ENCODE assay signal across 1 cellular context in the genomic region with DNA sequence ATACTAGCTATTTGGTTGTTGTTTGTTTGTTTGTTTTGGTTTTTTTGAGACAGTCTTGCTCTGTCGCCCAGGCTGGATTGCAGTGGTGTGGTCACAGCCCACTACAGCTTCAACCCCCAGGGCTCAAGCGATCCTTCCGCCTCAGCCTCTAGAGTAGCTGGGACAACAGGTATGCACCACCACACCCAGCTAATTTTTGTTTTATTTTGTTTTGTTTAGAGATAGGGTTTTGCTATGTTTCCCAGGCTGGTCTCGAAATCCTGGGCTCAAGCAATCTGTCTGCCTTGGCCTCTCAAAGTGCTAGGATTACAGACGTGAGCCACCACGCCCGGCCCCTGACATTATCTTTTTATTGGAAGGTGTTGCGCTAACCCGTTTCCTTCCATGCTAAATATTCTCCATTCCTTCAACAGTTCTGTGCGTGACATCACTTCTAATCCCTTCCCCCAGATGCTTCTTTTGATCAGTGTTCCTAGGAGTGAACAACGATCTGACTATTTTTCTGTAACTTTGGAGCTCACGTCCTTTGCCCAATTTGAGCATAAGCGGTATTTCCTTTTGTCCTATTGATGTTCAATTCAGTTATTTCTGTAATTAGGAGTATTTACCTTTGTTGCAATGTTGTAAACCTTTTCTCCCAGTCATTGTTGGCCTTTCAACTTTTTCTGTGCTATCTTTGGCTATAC.
TF ChIP-seq lines count a peak whose summit lies in the region.

No MANE protein-coding gene starts in this region.

TF ChIP-seq in HepG2, 621 proteins besides CTCF, POLR2A, EP300 and RAD21 (continued from another document and continues in another):
- TF ChIP-seq ZNF362 (CRISPR knock-in tag; IDR thresholded peaks at IDR 0.05; ENCODE audit: borderline replicate concordance): peak; percentile 83; the same call in 1 of the 2 replicates
- TF ChIP-seq NFKB2 (CRISPR knock-in tag; IDR thresholded peaks at IDR 0.05; ENCODE audit: borderline replicate concordance): no peak
- no peak for TF ChIP-seq CAMTA2 (CRISPR knock-in tag; IDR thresholded peaks at IDR 0.05; ENCODE audit: borderline replicate concordance)
- TF ChIP-seq ZMAT3 (CRISPR knock-in tag; conservative IDR thresholded peaks at IDR 0.05): 0 out of 2 replicates have a peak, but pooled peaks have one; percentile 52
- no peak for TF ChIP-seq ZBTB7B (CRISPR knock-in tag; IDR thresholded peaks at IDR 0.05)
- TF ChIP-seq IRX3 (CRISPR knock-in tag; IDR thresholded peaks at IDR 0.05; ENCODE audit: borderline replicate concordance, low read depth): no peak
- no peak for TF ChIP-seq ZNF678 (CRISPR knock-in tag; IDR thresholded peaks at IDR 0.05)
- TF ChIP-seq ZNF691 (CRISPR knock-in tag; IDR thresholded peaks at IDR 0.05; ENCODE audit: borderline replicate concordance, low read depth): no peak
- no peak for TF ChIP-seq SMAD9 (CRISPR knock-in tag; IDR thresholded peaks at IDR 0.05)
- TF ChIP-seq ZNF572 (CRISPR knock-in tag; IDR thresholded peaks at IDR 0.05): no peak
- TF ChIP-seq SMAD3 (CRISPR knock-in tag; IDR thresholded peaks at IDR 0.05): 0 out of 2 replicates have a peak, but pooled peaks have one; percentile 53
- peak; percentile 40; the same call in 1 of the 2 replicates for TF ChIP-seq GZF1 (CRISPR knock-in tag; IDR thresholded peaks at IDR 0.05)
- TF ChIP-seq ZSCAN12 (CRISPR knock-in tag; IDR thresholded peaks at IDR 0.05): no peak
- TF ChIP-seq TCF12 (IDR thresholded peaks at IDR 0.05): no peak
- TF ChIP-seq TCF12 (CRISPR knock-in tag; IDR thresholded peaks at IDR 0.05): no peak
- TF ChIP-seq REST (IDR thresholded peaks at IDR 0.05; ENCODE audit: borderline replicate concordance in 1 of 2, low read depth in 1 of 2, low read length in 2 of 2): no peak
- no peak for TF ChIP-seq CENPX (CRISPR knock-in tag; IDR thresholded peaks at IDR 0.05)
- 0 out of 2 replicates have a peak, but pooled peaks have one; percentile 64 for TF ChIP-seq RFXAP (CRISPR knock-in tag; IDR thresholded peaks at IDR 0.05; ENCODE audit: borderline replicate concordance)
- TF ChIP-seq TRIM24 (CRISPR knock-in tag; IDR thresholded peaks at IDR 0.05): no peak
- TF ChIP-seq, protein P1, sequence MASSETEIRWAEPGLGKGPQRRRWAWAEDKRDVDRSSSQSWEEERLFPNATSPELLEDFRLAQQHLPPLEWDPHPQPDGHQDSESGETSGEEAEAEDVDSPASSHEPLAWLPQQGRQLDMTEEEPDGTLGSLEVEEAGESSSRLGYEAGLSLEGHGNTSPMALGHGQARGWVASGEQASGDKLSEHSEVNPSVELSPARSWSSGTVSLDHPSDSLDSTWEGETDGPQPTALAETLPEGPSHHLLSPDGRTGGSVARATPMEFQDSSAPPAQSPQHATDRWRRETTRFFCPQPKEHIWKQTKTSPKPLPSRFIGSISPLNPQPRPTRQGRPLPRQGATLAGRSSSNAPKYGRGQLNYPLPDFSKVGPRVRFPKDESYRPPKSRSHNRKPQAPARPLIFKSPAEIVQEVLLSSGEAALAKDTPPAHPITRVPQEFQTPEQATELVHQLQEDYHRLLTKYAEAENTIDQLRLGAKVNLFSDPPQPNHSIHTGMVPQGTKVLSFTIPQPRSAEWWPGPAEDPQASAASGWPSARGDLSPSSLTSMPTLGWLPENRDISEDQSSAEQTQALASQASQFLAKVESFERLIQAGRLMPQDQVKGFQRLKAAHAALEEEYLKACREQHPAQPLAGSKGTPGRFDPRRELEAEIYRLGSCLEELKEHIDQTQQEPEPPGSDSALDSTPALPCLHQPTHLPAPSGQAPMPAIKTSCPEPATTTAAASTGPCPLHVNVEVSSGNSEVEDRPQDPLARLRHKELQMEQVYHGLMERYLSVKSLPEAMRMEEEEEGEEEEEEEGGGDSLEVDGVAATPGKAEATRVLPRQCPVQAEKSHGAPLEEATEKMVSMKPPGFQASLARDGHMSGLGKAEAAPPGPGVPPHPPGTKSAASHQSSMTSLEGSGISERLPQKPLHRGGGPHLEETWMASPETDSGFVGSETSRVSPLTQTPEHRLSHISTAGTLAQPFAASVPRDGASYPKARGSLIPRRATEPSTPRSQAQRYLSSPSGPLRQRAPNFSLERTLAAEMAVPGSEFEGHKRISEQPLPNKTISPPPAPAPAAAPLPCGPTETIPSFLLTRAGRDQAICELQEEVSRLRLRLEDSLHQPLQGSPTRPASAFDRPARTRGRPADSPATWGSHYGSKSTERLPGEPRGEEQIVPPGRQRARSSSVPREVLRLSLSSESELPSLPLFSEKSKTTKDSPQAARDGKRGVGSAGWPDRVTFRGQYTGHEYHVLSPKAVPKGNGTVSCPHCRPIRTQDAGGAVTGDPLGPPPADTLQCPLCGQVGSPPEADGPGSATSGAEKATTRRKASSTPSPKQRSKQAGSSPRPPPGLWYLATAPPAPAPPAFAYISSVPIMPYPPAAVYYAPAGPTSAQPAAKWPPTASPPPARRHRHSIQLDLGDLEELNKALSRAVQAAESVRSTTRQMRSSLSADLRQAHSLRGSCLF (CRISPR knock-in tag; IDR thresholded peaks at IDR 0.05; ENCODE audit: borderline replicate concordance): no peak
- no peak for TF ChIP-seq ARNT (IDR thresholded peaks at IDR 0.05)
- TF ChIP-seq, protein P2, sequence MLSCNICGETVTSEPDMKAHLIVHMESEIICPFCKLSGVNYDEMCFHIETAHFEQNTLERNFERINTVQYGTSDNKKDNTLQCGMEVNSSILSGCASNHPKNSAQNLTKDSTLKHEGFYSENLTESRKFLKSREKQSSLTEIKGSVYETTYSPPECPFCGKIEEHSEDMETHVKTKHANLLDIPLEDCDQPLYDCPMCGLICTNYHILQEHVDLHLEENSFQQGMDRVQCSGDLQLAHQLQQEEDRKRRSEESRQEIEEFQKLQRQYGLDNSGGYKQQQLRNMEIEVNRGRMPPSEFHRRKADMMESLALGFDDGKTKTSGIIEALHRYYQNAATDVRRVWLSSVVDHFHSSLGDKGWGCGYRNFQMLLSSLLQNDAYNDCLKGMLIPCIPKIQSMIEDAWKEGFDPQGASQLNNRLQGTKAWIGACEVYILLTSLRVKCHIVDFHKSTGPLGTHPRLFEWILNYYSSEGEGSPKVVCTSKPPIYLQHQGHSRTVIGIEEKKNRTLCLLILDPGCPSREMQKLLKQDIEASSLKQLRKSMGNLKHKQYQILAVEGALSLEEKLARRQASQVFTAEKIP (CRISPR knock-in tag; IDR thresholded peaks at IDR 0.05; ENCODE audit: borderline replicate concordance): no peak
- TF ChIP-seq ZNF333 (CRISPR knock-in tag; IDR thresholded peaks at IDR 0.05; ENCODE audit: borderline replicate concordance): no peak
- no peak for TF ChIP-seq SRSF9 (IDR thresholded peaks at IDR 0.05; ENCODE audit: borderline replicate concordance, insufficient read depth, low read depth, low read length, poor library complexity, severe bottlenecking)
- no peak for TF ChIP-seq HNRNPK (IDR thresholded peaks at IDR 0.05; ENCODE audit: low read depth, low read length, poor library complexity, severe bottlenecking)
- peak; percentile 87; the same call in 1 of the 2 replicates for TF ChIP-seq ETV5 (CRISPR knock-in tag; IDR thresholded peaks at IDR 0.05; ENCODE audit: borderline replicate concordance)
- no peak for TF ChIP-seq CCDC6 (CRISPR knock-in tag; IDR thresholded peaks at IDR 0.05)
- peak; percentile 67; the same call in 1 of the 2 replicates for TF ChIP-seq ZNF264 (CRISPR knock-in tag; IDR thresholded peaks at IDR 0.05)
- no peak for TF ChIP-seq NFIB (CRISPR knock-in tag; IDR thresholded peaks at IDR 0.05; ENCODE audit: borderline replicate concordance)
- TF ChIP-seq JUND (CRISPR knock-in tag; IDR thresholded peaks at IDR 0.05): peak; percentile 60; the same call in 1 of the 2 replicates
- no peak for TF ChIP-seq CBX5 (CRISPR knock-in tag; IDR thresholded peaks at IDR 0.05; ENCODE audit: borderline replicate concordance)
- TF ChIP-seq MYC (CRISPR knock-in tag; IDR thresholded peaks at IDR 0.05; ENCODE audit: borderline replicate concordance): peak; percentile 23; the same call in 1 of the 2 replicates
- TF ChIP-seq ZNF746 (CRISPR knock-in tag; IDR thresholded peaks at IDR 0.05): peak; percentile 40; the same call in 1 of the 2 replicates
- no peak for TF ChIP-seq ZNF564 (CRISPR knock-in tag; IDR thresholded peaks at IDR 0.05)
- no peak for TF ChIP-seq ZC3H4 (CRISPR knock-in tag; IDR thresholded peaks at IDR 0.05; ENCODE audit: borderline replicate concordance)
- no peak; the same call in 1 of the 2 replicates for TF ChIP-seq SMARCE1 (IDR thresholded peaks at IDR 0.05; ENCODE audit: borderline replicate concordance)
- TF ChIP-seq FOXJ3 (CRISPR knock-in tag; IDR thresholded peaks at IDR 0.05; ENCODE audit: borderline replicate concordance): peak; percentile 90; the same call in 1 of the 2 replicates
- no peak for TF ChIP-seq ARID2 (CRISPR knock-in tag; IDR thresholded peaks at IDR 0.05; ENCODE audit: borderline replicate concordance)
- TF ChIP-seq ZMAT5 (CRISPR knock-in tag; IDR thresholded peaks at IDR 0.05; ENCODE audit: borderline replicate concordance, low read depth): no peak
- TF ChIP-seq MIER3 (CRISPR knock-in tag; IDR thresholded peaks at IDR 0.05; ENCODE audit: borderline replicate concordance): peak; percentile 66; the same call in 1 of the 2 replicates
- TF ChIP-seq, protein P3, sequence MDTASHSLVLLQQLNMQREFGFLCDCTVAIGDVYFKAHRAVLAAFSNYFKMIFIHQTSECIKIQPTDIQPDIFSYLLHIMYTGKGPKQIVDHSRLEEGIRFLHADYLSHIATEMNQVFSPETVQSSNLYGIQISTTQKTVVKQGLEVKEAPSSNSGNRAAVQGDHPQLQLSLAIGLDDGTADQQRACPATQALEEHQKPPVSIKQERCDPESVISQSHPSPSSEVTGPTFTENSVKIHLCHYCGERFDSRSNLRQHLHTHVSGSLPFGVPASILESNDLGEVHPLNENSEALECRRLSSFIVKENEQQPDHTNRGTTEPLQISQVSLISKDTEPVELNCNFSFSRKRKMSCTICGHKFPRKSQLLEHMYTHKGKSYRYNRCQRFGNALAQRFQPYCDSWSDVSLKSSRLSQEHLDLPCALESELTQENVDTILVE (CRISPR knock-in tag; IDR thresholded peaks at IDR 0.05): peak; percentile 72
- no peak for TF ChIP-seq TEF (CRISPR knock-in tag; IDR thresholded peaks at IDR 0.05)
- TF ChIP-seq ZNF234 (CRISPR knock-in tag; conservative IDR thresholded peaks at IDR 0.05): no peak
- TF ChIP-seq ZMYM4 (CRISPR knock-in tag; IDR thresholded peaks at IDR 0.05): no peak
- no peak for TF ChIP-seq SNAI1 (CRISPR knock-in tag; IDR thresholded peaks at IDR 0.05; ENCODE audit: borderline replicate concordance)
- TF ChIP-seq ZNF136 (CRISPR knock-in tag; IDR thresholded peaks at IDR 0.05; ENCODE audit: low read depth): peak; percentile 83; the same call in 1 of the 2 replicates
- TF ChIP-seq, protein P4, sequence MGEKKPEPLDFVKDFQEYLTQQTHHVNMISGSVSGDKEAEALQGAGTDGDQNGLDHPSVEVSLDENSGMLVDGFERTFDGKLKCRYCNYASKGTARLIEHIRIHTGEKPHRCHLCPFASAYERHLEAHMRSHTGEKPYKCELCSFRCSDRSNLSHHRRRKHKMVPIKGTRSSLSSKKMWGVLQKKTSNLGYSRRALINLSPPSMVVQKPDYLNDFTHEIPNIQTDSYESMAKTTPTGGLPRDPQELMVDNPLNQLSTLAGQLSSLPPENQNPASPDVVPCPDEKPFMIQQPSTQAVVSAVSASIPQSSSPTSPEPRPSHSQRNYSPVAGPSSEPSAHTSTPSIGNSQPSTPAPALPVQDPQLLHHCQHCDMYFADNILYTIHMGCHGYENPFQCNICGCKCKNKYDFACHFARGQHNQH (CRISPR knock-in tag; IDR thresholded peaks at IDR 0.05): peak; percentile 75; the same call in 1 of the 2 replicates
- TF ChIP-seq ZNF607 (CRISPR knock-in tag; IDR thresholded peaks at IDR 0.05; ENCODE audit: borderline replicate concordance): no peak; the same call in none of the 2 replicates
